ENCODE assay signal across 1 cellular context in genomic region chr17:76544916-76545365, GRCh38.
TF ChIP-seq lines count a peak whose summit lies in the region.

No MANE protein-coding gene starts in this region.

TF ChIP-seq in IMR-90, 13 proteins besides CTCF, POLR2A, EP300 and RAD21:
- TF ChIP-seq FOS (IDR thresholded peaks at IDR 0.05; ENCODE audit: low read depth, low read length), result no peak
- TF ChIP-seq CHD1 (IDR thresholded peaks at IDR 0.05; ENCODE audit: low read depth, low read length), result no peak
- no peak for TF ChIP-seq CEBPB (IDR thresholded peaks at IDR 0.05; ENCODE audit: low read depth, low read length)
- TF ChIP-seq MAZ (IDR thresholded peaks at IDR 0.05; ENCODE audit: borderline replicate concordance, low read depth, low read length), result no peak
